Comparison of ENCODE assay signal across 24 cellular contexts in the genomic region with DNA sequence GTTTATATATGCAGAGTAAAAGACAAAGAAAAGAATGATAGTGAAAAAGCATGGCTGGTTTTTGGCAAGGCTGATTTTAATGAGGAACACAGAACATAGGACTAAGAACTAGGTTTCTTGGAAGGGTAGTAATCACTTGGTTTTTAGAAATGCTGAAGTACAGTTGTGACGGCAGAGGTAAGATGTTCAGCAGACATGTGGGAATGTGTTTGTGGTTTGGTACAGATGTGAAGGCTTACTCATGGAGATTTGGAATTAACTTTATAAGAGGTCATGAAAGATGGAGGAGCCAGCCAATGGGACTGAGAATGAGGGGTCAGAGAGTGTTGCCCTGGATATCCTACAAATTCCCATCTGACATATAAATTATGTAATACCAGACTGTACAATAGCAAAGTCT.
"Had no signal": no experiment of that assay in that cellular context is flagged by ENCODE, and none has a peak within 500 bp of the region (broad histone marks: within the 10 kb centered on the region; RNA-seq: fewer than 3 reads in every experiment).

No MANE protein-coding gene starts in this region.

- H3K27me3 ChIP-seq: brain microvascular endothelial cell, cardiac muscle cell had no signal

- H3K27me3 Mint-ChIP-seq: activated CD4-positive, alpha-beta memory T cell treated with anti-CD3 and anti-CD28 coated beads for 36 hours; activated CD4-positive, alpha-beta T cell treated with anti-CD3 and anti-CD28 coated beads, Interleukin-2, amount 10 ng/mL, durations not matched to agents 7 days and 5 days; activated naive CD8-positive, alpha-beta T cell treated with anti-CD3 and anti-CD28 coated beads, Interleukin-2, amount 50 U/mL, for 24 hours had no signal

- DNase-seq: activated CD4-positive, alpha-beta memory T cell treated with anti-CD3 and anti-CD28 coated beads for 36 hours; activated CD4-positive, alpha-beta T cell treated with anti-CD3 and anti-CD28 coated beads, Interleukin-2, amount 10 ng/mL, durations not matched to agents 7 days and 5 days; activated CD4-positive, CD25-positive, alpha-beta regulatory T cell; activated CD8-positive, alpha-beta memory T cell treated with anti-CD3 and anti-CD28 coated beads for 24 hours; activated effector memory CD4-positive, alpha-beta T cell treated with anti-CD3 and anti-CD28 coated beads, Interleukin-2, amount 50 U/mL, for 16 hours; activated naive CD4-positive, alpha-beta T cell treated with Interleukin-2 at 50 U/mL for 16 hours; activated naive CD8-positive, alpha-beta T cell treated with anti-CD3 and anti-CD28 coated beads, Interleukin-2, amount 50 U/mL, for 24 hours; activated T-cell treated with anti-CD3 and anti-CD28 coated beads, Interleukin-2, amount 50 U/mL, for 4 hours; amygdala; brain microvascular endothelial cell; cerebellar nuclear complex; NCI-H1092; NCI-H1417; NCI-H1930; NCI-H2171; NCI-H2227 treated with DMSO at 0.1 percent for 48 hours; NCI-H446 treated with DMSO at 0.1 percent for 48 hours; NCI-H524 treated with DMSO at 0.1 percent for 48 hours; NCI-H82; SK-N-SH; T-helper 1 cell had no signal

- H3K36me3 ChIP-seq: brain microvascular endothelial cell, cardiac muscle cell had no signal

- H3K4me3 Mint-ChIP-seq: activated CD4-positive, alpha-beta memory T cell treated with anti-CD3 and anti-CD28 coated beads for 36 hours; activated CD4-positive, alpha-beta T cell treated with anti-CD3 and anti-CD28 coated beads, Interleukin-2, amount 10 ng/mL, durations not matched to agents 7 days and 5 days; activated naive CD8-positive, alpha-beta T cell treated with anti-CD3 and anti-CD28 coated beads, Interleukin-2, amount 50 U/mL, for 24 hours; activated T-cell treated with anti-CD3 and anti-CD28 coated beads, Interleukin-2, amount 50 U/mL, for 4 hours had no signal

- H3K27ac ChIP-seq: brain microvascular endothelial cell, cardiac muscle cell, VCaP had no signal

- H3K27ac Mint-ChIP-seq: activated CD4-positive, alpha-beta memory T cell treated with anti-CD3 and anti-CD28 coated beads for 36 hours; activated CD4-positive, alpha-beta T cell treated with anti-CD3 and anti-CD28 coated beads, Interleukin-2, amount 10 ng/mL, durations not matched to agents 7 days and 5 days; activated naive CD4-positive, alpha-beta T cell treated with anti-CD3 and anti-CD28 coated beads, Interleukin-2, amount 50 U/mL, for 72 hours; activated naive CD8-positive, alpha-beta T cell treated with anti-CD3 and anti-CD28 coated beads, Interleukin-2, amount 50 U/mL, for 24 hours had no signal

- H3K36me3 Mint-ChIP-seq: activated CD4-positive, alpha-beta memory T cell treated with anti-CD3 and anti-CD28 coated beads for 36 hours had no signal

- H3K4me1 Mint-ChIP-seq: activated CD4-positive, alpha-beta T cell treated with anti-CD3 and anti-CD28 coated beads, Interleukin-2, amount 10 ng/mL, durations not matched to agents 7 days and 5 days; activated naive CD8-positive, alpha-beta T cell treated with anti-CD3 and anti-CD28 coated beads, Interleukin-2, amount 50 U/mL, for 24 hours had no signal

- H3K9me3 ChIP-seq: SK-N-SH had no signal

- H3K9me3 Mint-ChIP-seq: activated CD4-positive, alpha-beta T cell treated with anti-CD3 and anti-CD28 coated beads, Interleukin-2, amount 10 ng/mL, durations not matched to agents 7 days and 5 days had no signal

- H3K9ac ChIP-seq: SK-N-SH had no signal

- H3K4me2 ChIP-seq: SK-N-SH had no signal

- H3K4me3 ChIP-seq: cardiac muscle cell had no signal
